In genomic region chr10:95810198-95810976, GRCh38 we compare ENCODE assay signal across 29 cellular contexts. TPM values are rescaled to one million over a fixed set of nuclear protein-coding genes. Genes with fewer than 3 reads are reported as not detected.
"Had no signal": no experiment of that assay in that cellular context is flagged by ENCODE, and none has a peak within 500 bp of the region (broad histone marks: within the 10 kb centered on the region; RNA-seq: fewer than 3 reads in every experiment).

No MANE protein-coding gene starts in this region.

- H3K9me3 ChIP-seq: breast epithelium had no signal

- H3K4me3 ChIP-seq: breast epithelium, SK-N-MC had no signal

- DNase-seq: activated CD4-positive, alpha-beta memory T cell treated with anti-CD3 and anti-CD28 coated beads, Interleukin-2, amount 10 ng/mL, durations not matched to agents 7 days and 5 days; activated CD4-positive, alpha-beta T cell treated with anti-CD3 and anti-CD28 coated beads, Interleukin-2, amount 50 U/mL, for 1 hour; activated CD4-positive, CD25-positive, alpha-beta regulatory T cell; activated CD8-positive, alpha-beta memory T cell treated with anti-CD3 and anti-CD28 coated beads, Interleukin-2, amount 50 U/mL, for 48 hours; activated effector memory CD4-positive, alpha-beta T cell treated with Interleukin-2 at 50 U/mL for 16 hours; activated naive CD4-positive, alpha-beta T cell; activated T-cell treated with anti-CD3 and anti-CD28 coated beads, Interleukin-2, amount 50 U/mL, for 1 hour; aorta; NCI-H1092; NCI-H1417 treated with DMSO at 0.1 percent for 48 hours; NCI-H1694; NCI-H2029; NCI-H2107; NCI-H226; NCI-H510A; NCI-H526 treated with DMSO at 0.1 percent for 48 hours; NCI-H82; OCI-M1; RPMI8226; T-cell; T-helper 2 cell; T1000 had no signal

- H3K27ac ChIP-seq: breast epithelium, KMS-11, SK-N-MC had no signal

- H3K4me3 Mint-ChIP-seq: activated CD4-positive, alpha-beta memory T cell treated with anti-CD3 and anti-CD28 coated beads, Interleukin-2, amount 10 ng/mL, durations not matched to agents 7 days and 5 days; activated naive CD4-positive, alpha-beta T cell treated with anti-CD3 and anti-CD28 coated beads, Interleukin-2, amount 50 U/mL, for 24 hours; T-cell had no signal

- H3K27ac Mint-ChIP-seq: activated CD4-positive, alpha-beta memory T cell treated with anti-CD3 and anti-CD28 coated beads, Interleukin-2, amount 10 ng/mL, durations not matched to agents 7 days and 5 days; activated naive CD4-positive, alpha-beta T cell treated with anti-CD3 and anti-CD28 coated beads, Interleukin-2, amount 50 U/mL, for 24 hours; T-cell had no signal

- H3K9me3 Mint-ChIP-seq: activated naive CD4-positive, alpha-beta T cell treated with anti-CD3 and anti-CD28 coated beads, Interleukin-2, amount 50 U/mL, for 24 hours; T-cell had no signal

- H3K27me3 ChIP-seq: breast epithelium had no signal

- H3K9ac ChIP-seq: KMS-11 had no signal

- H3K36me3 ChIP-seq: breast epithelium had no signal

- ATAC-seq: Panc1, Right ventricle myocardium inferior, T-cell had no signal

- H3K4me2 ChIP-seq: KMS-11 had no signal

- H3K36me3 Mint-ChIP-seq: T-cell had no signal

- H3K4me1 Mint-ChIP-seq: activated naive CD4-positive, alpha-beta T cell treated with anti-CD3 and anti-CD28 coated beads, Interleukin-2, amount 50 U/mL, for 24 hours had no signal

RNA-seq across cellular contexts. Expression of gene ENTPD1, which starts 54.4 kb away (rescaled TPM):
- total RNA-seq: MCF 10A had no signal
